Comparison of ENCODE assay signal across 27 cellular contexts in the genomic region with DNA sequence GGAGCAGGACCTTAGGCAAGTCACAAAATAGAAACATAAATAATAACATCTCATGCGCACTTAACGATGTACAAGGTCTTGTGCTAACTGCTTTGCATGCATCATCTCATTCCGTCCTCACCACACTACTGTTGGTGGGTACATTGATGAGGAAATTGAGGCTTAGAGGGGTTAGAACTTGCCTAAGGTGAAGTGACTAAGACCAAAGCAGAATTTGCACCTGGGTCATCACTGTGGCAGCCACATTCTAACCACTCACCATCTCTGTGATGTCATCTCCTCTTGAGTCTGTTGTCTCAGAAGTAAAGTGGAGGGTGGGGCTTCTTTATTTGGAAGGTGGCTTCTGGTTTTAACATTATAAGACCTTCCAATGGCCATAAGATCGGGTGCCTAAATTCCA. TPM values are rescaled to one million over a fixed set of nuclear protein-coding genes. Genes with fewer than 3 reads are reported as not detected.
DNase-seq lines count a peak whose midpoint lies in the region; ATAC-seq lines count a peak whose summit lies in the region.
"Had no signal": no experiment of that assay in that cellular context is flagged by ENCODE, and none has a peak within 500 bp of the region (broad histone marks: within the 10 kb centered on the region; RNA-seq: fewer than 3 reads in every experiment).

No MANE protein-coding gene starts in this region.

- H3K9me3 Mint-ChIP-seq in activated T-cell treated with anti-CD3 and anti-CD28 coated beads, Interleukin-2, amount 50 U/mL, for 72 hours, result no peaks in the 10 kb centered on the region
- H3K9me3 Mint-ChIP-seq in activated CD4-positive, alpha-beta memory T cell treated with anti-CD3 and anti-CD28 coated beads for 36 hours, result peaks cover 19% of the 10 kb centered on the region
- no peaks in the 10 kb centered on the region for H3K9me3 Mint-ChIP-seq in stimulated activated effector memory CD8-positive, alpha-beta T cell treated with anti-CD3 and anti-CD28 coated beads, Interleukin-12 subunit alpha, Interleukin-12 subunit beta, amount 100 ng/mL, for 72 hours

- peak overlapping the region; percentile 24 for H3K27ac ChIP-seq in epithelial cell of prostate
- H3K27ac ChIP-seq: dorsolateral prefrontal cortex, hepatocyte, left ventricle myocardium inferior, uterus had no signal

- CTCF ChIA-PET in activated CD4-positive, alpha-beta memory T cell treated with anti-CD3 and anti-CD28 coated beads for 36 hours (lab: Charles Lee), result no interaction called here

- peak overlapping the region in 1 of 2 donors; percentile 37 for H3K4me3 Mint-ChIP-seq in activated T-cell treated with anti-CD3 and anti-CD28 coated beads, Interleukin-2, amount 50 U/mL, for 72 hours
- no peak overlapping the region for H3K4me3 Mint-ChIP-seq in activated CD4-positive, alpha-beta memory T cell treated with anti-CD3 and anti-CD28 coated beads for 36 hours
- no peak overlapping the region for H3K4me3 Mint-ChIP-seq in stimulated activated effector memory CD8-positive, alpha-beta T cell treated with anti-CD3 and anti-CD28 coated beads, Interleukin-12 subunit alpha, Interleukin-12 subunit beta, amount 100 ng/mL, for 72 hours
- H3K4me3 Mint-ChIP-seq: mesothelial cell of epicardium, nephron, T-helper 17 cell had no signal

- peak; percentile 91 to 93 for ATAC-seq in activated T-cell treated with anti-CD3 and anti-CD28 coated beads, Interleukin-2, amount 50 U/mL, for 72 hours (replicated peaks in 1 of 2)
- ATAC-seq in stimulated activated effector memory CD8-positive, alpha-beta T cell treated with anti-CD3 and anti-CD28 coated beads, Interleukin-12 subunit alpha, Interleukin-12 subunit beta, amount 100 ng/mL, for 72 hours, result peak; percentile 99
- ATAC-seq: T-helper 17 cell had no signal

- DNase-seq in activated T-cell treated with anti-CD3 and anti-CD28 coated beads, Interleukin-2, amount 50 U/mL, for 72 hours, result peak; percentile 39 to 46
- DNase-seq in activated T-cell treated with anti-CD3 and anti-CD28 coated beads, Interleukin-2, amount 50 U/mL, for 1 hour, result no peak
- DNase-seq in activated CD4-positive, alpha-beta memory T cell treated with anti-CD3 and anti-CD28 coated beads for 36 hours, result peak; percentile 27
- DNase-seq in epithelial cell of prostate (ENCODE audit: low read depth, low spot score) (peak; percentile 73), cerebellar cortex (ENCODE audit: low spot score) (no peak), head of caudate nucleus (no peak), NCI-H524 treated with DMSO at 0.1 percent for 48 hours (lab: John Stamatoyannopoulos, UW) (no peak)
- DNase-seq in stimulated activated effector memory CD8-positive, alpha-beta T cell treated with anti-CD3 and anti-CD28 coated beads, Interleukin-12 subunit alpha, Interleukin-12 subunit beta, amount 100 ng/mL, for 72 hours (ENCODE audit: low spot score in 2 of 2), result peak in 1 of 2 donors; percentile 52
- DNase-seq: activated CD4-positive, alpha-beta T cell treated with anti-CD3 and anti-CD28 coated beads, Interleukin-2, amount 50 U/mL, for 4 hours; activated naive CD4-positive, alpha-beta T cell treated with anti-CD3 and anti-CD28 coated beads, Interleukin-2, amount 50 U/mL, for 16 hours; C1 segment of cervical spinal cord; cerebellar nuclear complex; dorsolateral prefrontal cortex; foreskin fibroblast; H7; left ventricle myocardium inferior; NCI-H1092 treated with DMSO at 0.1 percent for 48 hours; NCI-H187 treated with DMSO at 0.1 percent for 48 hours; NCI-H526 treated with DMSO at 0.1 percent for 48 hours; RPMI8226; small intestine; stimulated activated CD4-positive, alpha-beta T cell treated with anti-CD3 and anti-CD28 coated beads, Interleukin-2, amount 100 ng/mL, for 24 hours; T-helper 17 cell; uterus had no signal

- H3K27ac Mint-ChIP-seq in activated T-cell treated with anti-CD3 and anti-CD28 coated beads, Interleukin-2, amount 50 U/mL, for 72 hours, result peak overlapping the region; percentile 69
- H3K27ac Mint-ChIP-seq in activated CD4-positive, alpha-beta memory T cell treated with anti-CD3 and anti-CD28 coated beads for 36 hours, result no peak overlapping the region
- no peak overlapping the region for H3K27ac Mint-ChIP-seq in stimulated activated effector memory CD8-positive, alpha-beta T cell treated with anti-CD3 and anti-CD28 coated beads, Interleukin-12 subunit alpha, Interleukin-12 subunit beta, amount 100 ng/mL, for 72 hours
- H3K27ac Mint-ChIP-seq: mesothelial cell of epicardium, nephron, T-helper 17 cell had no signal

- H3K27me3 Mint-ChIP-seq in activated T-cell treated with anti-CD3 and anti-CD28 coated beads, Interleukin-2, amount 50 U/mL, for 72 hours (ENCODE audit: low read depth), result no peaks in the 10 kb centered on the region
- no peaks in the 10 kb centered on the region for H3K27me3 Mint-ChIP-seq in activated CD4-positive, alpha-beta memory T cell treated with anti-CD3 and anti-CD28 coated beads for 36 hours
- H3K27me3 Mint-ChIP-seq: T-helper 17 cell had no signal

- peaks cover 35% of the 10 kb centered on the region for H3K4me1 Mint-ChIP-seq in activated T-cell treated with anti-CD3 and anti-CD28 coated beads, Interleukin-2, amount 50 U/mL, for 72 hours (ENCODE audit: low read depth)
- peaks cover 13% of the 10 kb centered on the region for H3K4me1 Mint-ChIP-seq in activated CD4-positive, alpha-beta memory T cell treated with anti-CD3 and anti-CD28 coated beads for 36 hours (ENCODE audit: low read depth)
- H3K4me1 Mint-ChIP-seq in stimulated activated effector memory CD8-positive, alpha-beta T cell treated with anti-CD3 and anti-CD28 coated beads, Interleukin-12 subunit alpha, Interleukin-12 subunit beta, amount 100 ng/mL, for 72 hours, result peaks cover 15% of the 10 kb centered on the region
- H3K4me1 Mint-ChIP-seq: mesothelial cell of epicardium, T-helper 17 cell had no signal

- H3K36me3 Mint-ChIP-seq in activated T-cell treated with anti-CD3 and anti-CD28 coated beads, Interleukin-2, amount 50 U/mL, for 72 hours (ENCODE audit: insufficient read depth in 2 of 2), result peaks cover 13 to 53% of the 10 kb centered on the region in 2 donors
- H3K36me3 Mint-ChIP-seq in activated CD4-positive, alpha-beta memory T cell treated with anti-CD3 and anti-CD28 coated beads for 36 hours, result peaks cover 48% of the 10 kb centered on the region
- peaks cover 52% of the 10 kb centered on the region for H3K36me3 Mint-ChIP-seq in stimulated activated effector memory CD8-positive, alpha-beta T cell treated with anti-CD3 and anti-CD28 coated beads, Interleukin-12 subunit alpha, Interleukin-12 subunit beta, amount 100 ng/mL, for 72 hours

- intact Hi-C loops in activated CD4-positive, alpha-beta memory T cell treated with anti-CD3 and anti-CD28 coated beads for 36 hours (cut with micrococcal nuclease), result no loop called here
- intact Hi-C loops in head of caudate nucleus (cut with DNase I), result no loop called here

- POLR2A ChIA-PET in activated CD4-positive, alpha-beta memory T cell treated with anti-CD3 and anti-CD28 coated beads for 36 hours (lab: Charles Lee), result interaction anchor here (1.4 kb wide), 1 partner anchor 21 kb away, joined by 4 read pairs; the partner anchor contains the start of gene TRIM25

RNA-seq across cellular contexts. Expression of gene TRIM25, which starts 20.4 kb away (rescaled TPM):
- total RNA-seq in activated T-cell treated with anti-CD3 and anti-CD28 coated beads, Interleukin-2, amount 50 U/mL, for 72 hours, result 100 to 1,000 TPM; 197 to 235 TPM
- 100 to 1,000 TPM; 106 to 126 TPM for total RNA-seq in activated CD4-positive, alpha-beta memory T cell treated with anti-CD3 and anti-CD28 coated beads for 36 hours

RNA-seq across cellular contexts. Expression of gene COIL, which starts 26.6 kb away (rescaled TPM):
- 10 to 100 TPM; 16.6 to 17.9 TPM for total RNA-seq in activated T-cell treated with anti-CD3 and anti-CD28 coated beads, Interleukin-2, amount 50 U/mL, for 72 hours
- 10 to 100 TPM; 16.9 TPM for total RNA-seq in activated CD4-positive, alpha-beta memory T cell treated with anti-CD3 and anti-CD28 coated beads for 36 hours

RNA-seq across cellular contexts. Expression of gene SCPEP1, which starts 43.7 kb away (rescaled TPM):
- 10 to 100 TPM; 28.0 to 34.7 TPM for total RNA-seq in activated T-cell treated with anti-CD3 and anti-CD28 coated beads, Interleukin-2, amount 50 U/mL, for 72 hours
- 10 to 100 TPM; 17.9 to 24.9 TPM for total RNA-seq in activated CD4-positive, alpha-beta memory T cell treated with anti-CD3 and anti-CD28 coated beads for 36 hours

Comparison
In these comparisons a context has a peak if more than half of its experiments do, and no peak if none do; other contexts are left out.
1. DNase-seq: peak in activated T-cell treated with anti-CD3 and anti-CD28 coated beads, Interleukin-2, amount 50 U/mL, for 72 hours (2 of 2), activated CD4-positive, alpha-beta memory T cell treated with anti-CD3 and anti-CD28 coated beads for 36 hours (single experiment) and epithelial cell of prostate (single experiment); none in activated T-cell treated with anti-CD3 and anti-CD28 coated beads, Interleukin-2, amount 50 U/mL, for 1 hour (single experiment), cerebellar cortex (single experiment), head of caudate nucleus (0 of 42) and NCI-H524 treated with DMSO at 0.1 percent for 48 hours (single experiment).